Comparison of ENCODE assay signal across 26 cellular contexts in genomic region chr14:69904246-69904645, GRCh38. TPM values are rescaled to one million over a fixed set of nuclear protein-coding genes. Genes with fewer than 3 reads are reported as not detected.
"Had no signal": no experiment of that assay in that cellular context is flagged by ENCODE, and none has a peak within 500 bp of the region (broad histone marks: within the 10 kb centered on the region; RNA-seq: fewer than 3 reads in every experiment).

No MANE protein-coding gene starts in this region.

- H3K4me3 ChIP-seq: hepatocyte, left ventricle myocardium inferior, lung, pancreas, prostate gland, sigmoid colon, spleen, suprapubic skin, thoracic aorta, tibial artery, upper lobe of right lung, uterus had no signal

- DNase-seq: kidney; left ventricle myocardium inferior; mesendoderm; naive B cell; natural killer cell; nephron progenitor cell; nucleus accumbens; pancreas; posterior cingulate gyrus; retina; right cardiac atrium; sigmoid colon; small intestine; spleen; stimulated activated CD4-positive, alpha-beta T cell treated with anti-CD3 and anti-CD28 coated beads, Interleukin-4, amount 100 ng/mL, for 24 hours; stimulated activated naive CD4-positive, alpha-beta T cell; tibial artery; trophoblast cell; upper lobe of right lung; uterus had no signal

- H3K79me2 ChIP-seq: hepatocyte had no signal

- FAIRE-seq: kidney, pancreas, small intestine had no signal

- H2AFZ ChIP-seq: hepatocyte had no signal

- H3K27ac ChIP-seq: hepatocyte, left ventricle myocardium inferior, pancreas, prostate gland, sigmoid colon, spleen, suprapubic skin, thoracic aorta, tibial artery, upper lobe of right lung, uterus had no signal

- H3K36me3 ChIP-seq: left ventricle myocardium inferior, pancreas, prostate gland, sigmoid colon, spleen, suprapubic skin, thoracic aorta, tibial artery, upper lobe of right lung, uterus had no signal

- H3K4me1 ChIP-seq: left ventricle myocardium inferior, pancreas, prostate gland, sigmoid colon, suprapubic skin, upper lobe of right lung, uterus had no signal

- ATAC-seq: natural killer cell; pancreas; right cardiac atrium; stimulated activated effector memory CD8-positive, alpha-beta T cell treated with anti-CD3 and anti-CD28 coated beads, Interleukin-12 subunit alpha, Interleukin-12 subunit beta, amount 100 ng/mL, for 72 hours; upper lobe of right lung had no signal

- H3K4me2 ChIP-seq: hepatocyte had no signal

- H3K9me3 ChIP-seq: left ventricle myocardium inferior, pancreas, prostate gland, sigmoid colon, suprapubic skin, thoracic aorta, tibial artery, upper lobe of right lung, uterus had no signal

- H3K27me3 ChIP-seq: hepatocyte, pancreas, sigmoid colon, spleen, suprapubic skin, tibial artery, upper lobe of right lung, uterus had no signal

RNA-seq across cellular contexts. Expression of gene SMOC1, which starts 25.0 kb away (rescaled TPM):
- total RNA-seq: natural killer cell had no signal
